Comparison of ENCODE assay signal across 8 cellular contexts in genomic region chr2:119264781-119265692, GRCh38. TPM values are rescaled to one million over a fixed set of nuclear protein-coding genes. Genes with fewer than 3 reads are reported as not detected.
DNase-seq lines count a peak whose midpoint lies in the region; ATAC-seq, FAIRE-seq and TF ChIP-seq lines count a peak whose summit lies in the region.

No MANE protein-coding gene starts in this region.

- no peak overlapping the region for H3K4me3 ChIP-seq in NB4 (ENCODE audit: low read depth, low read length)

- TF ChIP-seq CTCF in AG09319 (IDR thresholded peaks at IDR 0.05; ENCODE audit: low read depth, low read length): peak; percentile 80
- peak; percentile 91 for TF ChIP-seq CTCF in NB4 (IDR thresholded peaks at IDR 0.05; ENCODE audit: low read depth, low read length)

- peak; percentile 88 for FAIRE-seq in GM18507 (lab: Jason Lieb, UNC)

- intact Hi-C loops in posterior vena cava (cut with DNase I): no loop called here

- no peak for TF ChIP-seq POLR2A in NB4 (IDR thresholded peaks at IDR 0.05; ENCODE audit: extremely low read depth, insufficient read length)

- ATAC-seq in HG02759 (IDR thresholded peaks at IDR 0.05; ENCODE audit: unreplicated experiment) (peak; percentile 96), SK-N-SH treated with all-trans-retinoic acid at 6 μM for 48 hours (peak; percentile 99)

- DNase-seq in AG09319 (ENCODE audit: extremely low read depth, low read depth) (no peak), GM18507 (ENCODE audit: extremely low spot score, insufficient read length, low read depth) (peak; percentile 65), NB4 (ENCODE audit: low read depth) (peak; percentile 65), dermis blood vessel endothelial cell (peak; percentile 78), mucosa of gallbladder (ENCODE audit: low spot score) (peak; percentile 26), posterior vena cava (ENCODE audit: low spot score) (no peak)

TF ChIP-seq in SK-N-SH treated with all-trans-retinoic acid at 6 μM for 48 hours, 23 proteins besides CTCF, POLR2A, EP300 and RAD21:
- TF ChIP-seq, protein P1, sequence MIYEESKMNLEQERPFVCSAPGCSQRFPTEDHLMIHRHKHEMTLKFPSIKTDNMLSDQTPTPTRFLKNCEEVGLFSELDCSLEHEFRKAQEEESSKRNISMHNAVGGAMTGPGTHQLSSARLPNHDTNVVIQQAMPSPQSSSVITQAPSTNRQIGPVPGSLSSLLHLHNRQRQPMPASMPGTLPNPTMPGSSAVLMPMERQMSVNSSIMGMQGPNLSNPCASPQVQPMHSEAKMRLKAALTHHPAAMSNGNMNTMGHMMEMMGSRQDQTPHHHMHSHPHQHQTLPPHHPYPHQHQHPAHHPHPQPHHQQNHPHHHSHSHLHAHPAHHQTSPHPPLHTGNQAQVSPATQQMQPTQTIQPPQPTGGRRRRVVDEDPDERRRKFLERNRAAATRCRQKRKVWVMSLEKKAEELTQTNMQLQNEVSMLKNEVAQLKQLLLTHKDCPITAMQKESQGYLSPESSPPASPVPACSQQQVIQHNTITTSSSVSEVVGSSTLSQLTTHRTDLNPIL (CRISPR knock-in tag; IDR thresholded peaks at IDR 0.05; ENCODE audit: low read depth): no peak
- no peak for TF ChIP-seq ZNF70 (CRISPR knock-in tag; IDR thresholded peaks at IDR 0.05)

RNA-seq across cellular contexts. Expression of gene STEAP3, which starts 41.4 kb away (rescaled TPM):
- 3.9 and 7.9 TPM in 2 replicates for total RNA-seq in dermis blood vessel endothelial cell
- total RNA-seq in mucosa of gallbladder: 9.3 TPM
- total RNA-seq in posterior vena cava: 1 to 10 TPM; 5.7 to 9.3 TPM

Comparison
In these comparisons a context has a peak if more than half of its experiments do, and no peak if none do; other contexts are left out.
1. DNase-seq: peak in GM18507 (single experiment), NB4 (single experiment), dermis blood vessel endothelial cell (single experiment) and mucosa of gallbladder (single experiment); none in AG09319 (single experiment) and posterior vena cava (single experiment).